Comparison of ENCODE assay signal across 8 cellular contexts in the genomic region with DNA sequence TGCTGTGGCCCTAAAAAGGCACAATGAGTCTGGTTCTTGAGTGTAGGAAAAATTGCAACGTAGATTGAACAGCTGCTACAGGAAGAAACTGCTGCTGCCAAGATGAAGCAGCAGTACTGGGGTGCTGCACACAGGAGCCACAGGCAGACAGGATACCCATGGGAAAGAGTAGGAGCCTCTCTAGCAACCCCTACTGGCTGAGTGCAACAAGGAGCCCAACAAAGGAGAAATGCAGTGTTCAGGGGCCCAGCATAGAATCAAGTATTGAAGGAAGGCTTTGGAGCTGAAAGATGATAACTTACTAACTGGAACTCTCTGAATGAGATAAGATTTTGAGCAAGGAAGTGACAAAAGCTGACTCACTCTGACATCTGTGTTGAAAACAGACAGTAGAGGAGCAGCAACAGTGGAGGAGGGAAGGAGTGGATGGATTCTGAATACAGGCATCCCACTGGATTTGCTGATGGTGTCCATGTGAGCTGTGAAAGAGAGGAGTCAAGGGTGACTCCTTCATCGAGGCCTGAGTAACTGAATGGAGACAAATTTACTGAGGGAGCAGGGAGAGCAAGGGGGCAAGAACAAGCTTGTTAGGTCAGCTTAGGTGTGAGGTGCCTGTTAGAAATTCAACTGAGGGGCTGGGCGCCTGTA.
DNase-seq lines count a peak whose midpoint lies in the region; ATAC-seq and TF ChIP-seq lines count a peak whose summit lies in the region.

No MANE protein-coding gene starts in this region.

- H3K4me1 ChIP-seq in SJSA1 (replicated peaks) (peaks cover 31% of the 10 kb centered on the region), mammary epithelial cell (ENCODE audit: insufficient read depth, low read length) (peaks cover 49% of the 10 kb centered on the region), mucosa of descending colon (ENCODE audit: low read depth) (no peaks in the 10 kb centered on the region)

- H3K9ac ChIP-seq in mammary epithelial cell (ENCODE audit: insufficient read depth, low read length), result no peak overlapping the region

- DNase-seq in ELF-1 (ENCODE audit: low read depth, low spot score) (peak; percentile 67), HK-2 (ENCODE audit: unreplicated experiment) (peak; percentile 46), SJSA1 (ENCODE audit: low read depth in 1 of 2, low spot score in 2 of 2) (peak; percentile 45 to 51), mammary epithelial cell (peak; percentile 78), mucosa of descending colon (peak in 1 of 3 donors; percentile 69), retina (no peak)

- BruUV-seq in mammary epithelial cell (replicated peaks; lab: Mats Ljungman, UMichigan), result no TSS peak

- CTCF ChIA-PET in mammary epithelial cell (lab: Charles Lee; ENCODE audit: low non-redundant PET), result interaction anchor here (0.5 to 0.7 kb wide), 4 partner anchors 33 to 790 kb away, joined by 3 to 11 read pairs (median 6); no protein-coding TSS in a partner anchor

- H3K27ac ChIP-seq in SJSA1, result no peak overlapping the region
- H3K27ac ChIP-seq in mammary epithelial cell (ENCODE audit: insufficient read depth, low read depth, low read length), result peak overlapping the region; percentile 67

- no peaks in the 10 kb centered on the region for H4K20me1 ChIP-seq in mammary epithelial cell (ENCODE audit: insufficient read depth, low read length)

- dilution Hi-C loops in mammary epithelial cell (cut with HindIII; ENCODE audit: low sequenced_read_pairs), result loop anchor here (5.0 kb wide), 1 partner anchor 39 kb away; no protein-coding TSS in a partner anchor

- H3K4me3 ChIP-seq in SJSA1 (no peak overlapping the region), mammary epithelial cell (replicated peaks in 1 of 3; ENCODE audit: insufficient read depth in 1 of 3, low read depth in 2 of 3, low read length in 3 of 3) (no peak overlapping the region), mucosa of descending colon (no peak overlapping the region)

- H2AFZ ChIP-seq in mammary epithelial cell (ENCODE audit: low read depth, low read length), result peak overlapping the region; percentile 40

- no peaks in the 10 kb centered on the region for H3K36me3 ChIP-seq in SJSA1
- H3K36me3 ChIP-seq in mammary epithelial cell (ENCODE audit: insufficient read depth, low read length), result no peaks in the 10 kb centered on the region
- no peaks in the 10 kb centered on the region for H3K36me3 ChIP-seq in mucosa of descending colon (ENCODE audit: low read depth)

- TF ChIP-seq CTCF in mammary epithelial cell (conservative IDR thresholded peaks at IDR 0.05 in 1 of 2, IDR thresholded peaks at IDR 0.05 in 1 of 2; ENCODE audit: extremely low read depth in 1 of 2, insufficient read depth in 1 of 2, low read depth in 1 of 2, low read length in 2 of 2) (peak; percentile 70 to 86), mucosa of descending colon (IDR thresholded peaks at IDR 0.05) (no peak)

- peak; percentile 76 for ATAC-seq in mucosa of descending colon
- ATAC-seq in GM19397 (IDR thresholded peaks at IDR 0.05; ENCODE audit: unreplicated experiment), result no peak
- ATAC-seq in GM18505 (IDR thresholded peaks at IDR 0.05; ENCODE audit: unreplicated experiment), result no peak

- H3K79me2 ChIP-seq in mammary epithelial cell (ENCODE audit: insufficient read depth, low read length), result no peaks in the 10 kb centered on the region

- H3K27me3 ChIP-seq in SJSA1 (replicated peaks), result no peaks in the 10 kb centered on the region
- no peaks in the 10 kb centered on the region for H3K27me3 ChIP-seq in mammary epithelial cell (ENCODE audit: insufficient read depth, low read length)

- H3K9me3 ChIP-seq in SJSA1 (replicated peaks), result no peaks in the 10 kb centered on the region
- H3K9me3 ChIP-seq in mammary epithelial cell (replicated peaks; ENCODE audit: insufficient read depth, low read length), result no peaks in the 10 kb centered on the region
- no peaks in the 10 kb centered on the region for H3K9me3 ChIP-seq in mucosa of descending colon

- in situ Hi-C loops in mammary epithelial cell (cut with MboI; ENCODE audit: low sequenced_read_pairs in 2 of 2), result loop anchor here in 1 of 2 donors (10.0 kb wide), 1 partner anchor 496 kb away; no protein-coding TSS in a partner anchor

- 33% methylated on average over 2 of the region's 3 CpGs for WGBS in mammary epithelial cell (ENCODE audit: low coverage, missing lambda C conversion rate)

- no peak for TF ChIP-seq POLR2A in GM18505 (IDR thresholded peaks at IDR 0.05; ENCODE audit: borderline replicate concordance, extremely low read depth, insufficient read depth, insufficient read length)

- no peak overlapping the region for H3K4me2 ChIP-seq in mammary epithelial cell (ENCODE audit: insufficient read depth, low read depth, low read length)

- intact Hi-C loops in mammary epithelial cell (cut with micrococcal nuclease), result loop anchor here (1.0 to 10.0 kb wide), 8 partner anchors 22 to 914 kb away; a partner anchor contains a TSS
- intact Hi-C loops in mucosa of descending colon (cut with DNase I, micrococcal nuclease), result no loop called here
